ENCODE assay signal across 8 cellular contexts in the genomic region with DNA sequence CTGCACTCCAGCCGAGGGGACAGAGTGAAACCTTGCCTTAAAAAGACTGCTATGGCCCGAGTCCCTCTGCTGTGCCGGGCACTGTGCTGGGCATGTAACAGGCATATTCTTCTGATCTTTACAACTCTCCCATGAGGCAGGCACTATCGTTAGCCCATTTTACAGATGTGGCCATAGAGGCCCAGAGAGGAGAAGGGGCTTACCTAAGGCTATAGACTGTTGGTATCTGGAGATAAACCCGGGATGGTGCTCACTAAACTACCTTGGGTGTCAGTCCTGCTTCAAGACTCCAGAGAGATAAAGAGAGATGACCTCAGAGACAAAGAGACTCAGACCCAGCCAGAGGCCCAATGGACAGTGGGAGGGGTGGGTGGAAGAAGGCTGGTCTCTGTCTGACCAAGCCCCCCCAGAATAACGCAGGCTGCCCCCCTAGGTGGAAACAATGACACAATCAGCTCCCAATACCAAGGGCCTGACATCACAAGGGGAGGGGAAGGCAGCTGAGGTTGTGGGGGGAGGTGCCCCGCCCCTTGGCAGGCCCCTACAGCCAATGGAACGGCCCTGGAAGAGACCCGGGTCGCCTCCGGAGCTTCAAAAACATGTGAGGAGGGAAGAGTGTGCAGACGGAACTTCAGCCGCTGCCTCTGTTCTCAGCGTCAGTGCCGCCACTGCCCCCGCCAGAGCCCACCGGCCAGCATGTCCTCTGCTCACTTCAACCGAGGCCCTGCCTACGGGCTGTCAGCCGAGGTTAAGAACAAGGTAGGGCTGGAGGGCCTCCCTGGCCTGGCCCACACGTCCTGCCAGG. TPM values are rescaled to one million over a fixed set of nuclear protein-coding genes. Genes with fewer than 3 reads are reported as not detected.
DNase-seq lines count a peak whose midpoint lies in the region; ATAC-seq and TF ChIP-seq lines count a peak whose summit lies in the region.

A gene (plus strand): TSS at position 620 of the 805 bp plus-strand sequence. CDS start 77 bp downstream, at position 697.

- H3K4me1 Mint-ChIP-seq in neural progenitor cell, result peaks cover 17% of the 10 kb centered on the region

- H3K4me3 Mint-ChIP-seq in neural progenitor cell, result peak within 1 kb of the TSS; percentile 71

- no peaks in the 10 kb centered on the region for H3K79me2 ChIP-seq in neural progenitor cell (ENCODE audit: low read depth)

- no peaks in the 10 kb centered on the region for H3K36me3 Mint-ChIP-seq in neural progenitor cell

- CTCF ChIA-PET in HEK293T (lab: Yijun Ruan, JAX), result no interaction called here

- H3K27ac ChIP-seq in SJSA1 (peak within 1 kb of the TSS; percentile 33), neural progenitor cell (no peak within 1 kb of the TSS)

- H2AFZ ChIP-seq in neural progenitor cell (replicated peaks), result no peak within 1 kb of the TSS

- no peaks in the 10 kb centered on the region for H3K27me3 ChIP-seq in SJSA1 (replicated peaks)
- H3K27me3 ChIP-seq in neural progenitor cell, result peaks cover 12% of the 10 kb centered on the region

- H3K4me3 ChIP-seq in SJSA1 (peak within 1 kb of the TSS; percentile 29), foreskin fibroblast (ENCODE audit: low read depth in 1 of 2, low read length in 2 of 2) (peak within 1 kb of the TSS; percentile 10 to 38), neural progenitor cell (peak within 1 kb of the TSS; percentile 51)

- H3K9me3 Mint-ChIP-seq in neural progenitor cell, result no peaks in the 10 kb centered on the region

- no peaks in the 10 kb centered on the region for H3K9me3 ChIP-seq in SJSA1 (replicated peaks)
- no peaks in the 10 kb centered on the region for H3K9me3 ChIP-seq in neural progenitor cell (ENCODE audit: low read depth)

- H3K27me3 Mint-ChIP-seq in neural progenitor cell (ENCODE audit: insufficient read depth, low read depth), result peaks cover 14% of the 10 kb centered on the region

- H3K36me3 ChIP-seq in SJSA1, result no peaks in the 10 kb centered on the region
- no peaks in the 10 kb centered on the region for H3K36me3 ChIP-seq in neural progenitor cell

- peak within 1 kb of the TSS; percentile 97 for H3K4me2 ChIP-seq in neural progenitor cell

- H3K4me1 ChIP-seq in SJSA1 (replicated peaks), result peaks cover 40% of the 10 kb centered on the region
- H3K4me1 ChIP-seq in neural progenitor cell, result peaks cover 19% of the 10 kb centered on the region

- H3F3A ChIP-seq in neural progenitor cell (ENCODE audit: low read depth), result peaks cover 19% of the 10 kb centered on the region

- no peak for ATAC-seq in HG02798 (IDR thresholded peaks at IDR 0.05; ENCODE audit: poor library complexity, unreplicated experiment)

- no peaks in the 10 kb centered on the region for H4K20me1 ChIP-seq in neural progenitor cell (ENCODE audit: low read depth)

- no peak within 1 kb of the TSS for H3K9ac ChIP-seq in neural progenitor cell

- POLR2A ChIA-PET in HEK293T (lab: Yijun Ruan, JAX), result interaction anchor here (1.1 kb wide), 1 partner anchor 20 kb away, joined by 4 read pairs; a partner anchor contains a TSS

- TF ChIP-seq CTCF in AG09319 (IDR thresholded peaks at IDR 0.05; ENCODE audit: low read depth, low read length), result no peak
- no peak for TF ChIP-seq CTCF in foreskin fibroblast (IDR thresholded peaks at IDR 0.05; ENCODE audit: low read depth, low read length)
- no peak for TF ChIP-seq CTCF in neural progenitor cell (IDR thresholded peaks at IDR 0.05)

- peak within 1 kb of the TSS; percentile 11 for H3K27ac Mint-ChIP-seq in neural progenitor cell

- DNase-seq in AG09319 (ENCODE audit: extremely low read depth, low read depth), result peak; percentile 28
- peak; percentile 74 to 76 for DNase-seq in SJSA1 (ENCODE audit: low read depth in 1 of 2, low spot score in 2 of 2)
- peak; percentile 50 to 73 for DNase-seq in foreskin fibroblast
- DNase-seq in neural progenitor cell (ENCODE audit: low spot score), result peak; percentile 72
- DNase-seq in NCI-H1092 (lab: John Stamatoyannopoulos, UW), result no peak
- DNase-seq in NCI-H526 treated with DMSO at 0.1 percent for 48 hours (lab: John Stamatoyannopoulos, UW), result no peak
- DNase-seq in HEK293T (ENCODE audit: extremely low spot score), result no peak

TF ChIP-seq in HEK293T, 16 proteins besides CTCF, POLR2A, EP300 and RAD21:
- no peak for TF ChIP-seq NFRKB (IDR thresholded peaks at IDR 0.05)
- TF ChIP-seq LEF1 (IDR thresholded peaks at IDR 0.05; ENCODE audit: borderline replicate concordance), result no peak
- TF ChIP-seq ELF4 (IDR thresholded peaks at IDR 0.05), result no peak
- no peak for TF ChIP-seq HDGF (IDR thresholded peaks at IDR 0.05; ENCODE audit: borderline replicate concordance)
- no peak for TF ChIP-seq TARDBP (IDR thresholded peaks at IDR 0.05)
- TF ChIP-seq ARNT (IDR thresholded peaks at IDR 0.05), result no peak

RNA-seq across cellular contexts. Expression of the gene that starts here (rescaled TPM):
- 73.5 and 93.9 TPM in 2 replicates for total RNA-seq in SJSA1 (2014; rRNA removed; shearing (Covaris generic))
- 7.0 and 7.2 TPM in 2 replicates for total RNA-seq in neural progenitor cell (ENCODE audit: low replicate concordance)

Comparison
In these comparisons a context has a peak if more than half of its experiments do, and no peak if none do; other contexts are left out.
1. DNase-seq: peak in AG09319 (single experiment), SJSA1 (2 of 2), foreskin fibroblast (2 of 2) and neural progenitor cell (single experiment); none in NCI-H1092 (single experiment), NCI-H526 treated with DMSO at 0.1 percent for 48 hours (single experiment) and HEK293T (single experiment).
2. Peak in every context shown above with its lines, with median percentiles within 50 percentile points of each other: H3K4me3 ChIP-seq.